8 cellular contexts compared by ENCODE assay signal in the genomic region with DNA sequence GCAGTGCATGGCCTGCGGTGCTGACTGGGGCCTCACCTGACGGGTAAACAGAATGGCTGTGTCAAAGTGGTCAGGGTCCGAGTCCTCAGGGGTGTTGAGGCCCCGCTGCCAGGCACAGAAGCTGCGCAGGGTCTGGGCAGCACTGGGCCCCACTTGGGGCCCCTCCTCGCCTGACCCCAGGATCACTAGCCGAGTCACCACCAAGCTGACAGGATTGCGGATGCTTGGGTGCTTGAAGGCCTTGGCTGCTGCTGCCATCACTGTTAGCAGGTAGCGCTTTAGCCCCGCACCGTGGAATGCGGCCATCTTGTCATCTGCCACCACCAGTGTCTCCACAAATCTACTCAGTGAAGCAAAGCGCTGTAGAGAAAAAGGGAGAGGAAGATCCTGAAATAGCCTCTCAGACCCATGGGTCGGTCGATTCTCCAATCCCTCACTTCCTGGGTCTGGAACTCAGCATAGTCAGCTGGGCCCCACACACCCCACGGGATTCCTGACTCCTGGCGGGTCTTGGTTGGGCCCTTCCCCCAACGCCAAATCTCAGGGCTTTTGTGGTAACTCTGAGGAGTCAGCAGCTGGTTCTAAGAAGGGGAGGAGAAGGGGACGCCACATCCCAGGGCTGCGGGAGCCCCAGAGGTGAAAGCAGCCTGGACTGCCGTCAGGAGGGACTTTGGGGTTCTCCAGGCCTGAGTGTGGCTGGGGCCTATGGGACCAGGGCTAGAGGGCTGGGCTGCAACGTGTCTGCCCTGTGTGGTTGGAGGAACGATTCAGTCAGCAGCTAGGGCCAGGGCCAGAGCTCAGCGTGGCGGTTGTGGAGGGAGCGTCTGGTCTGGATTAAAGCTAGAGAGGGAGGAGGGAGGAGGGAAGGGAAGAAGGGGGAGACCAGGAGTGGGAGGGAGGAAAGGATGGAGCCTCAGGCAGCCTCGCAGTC. TPM values are rescaled to one million over a fixed set of nuclear protein-coding genes. Genes with fewer than 3 reads are reported as not detected.
DNase-seq lines count a peak whose midpoint lies in the region; ATAC-seq and TF ChIP-seq lines count a peak whose summit lies in the region.

No MANE protein-coding gene starts in this region.

- H3K9me3 ChIP-seq in left lung, result no peaks in the 10 kb centered on the region

- peaks cover 0 to 2% of the 10 kb centered on the region in 2 donors for H3K36me3 ChIP-seq in left lung

- H3K27me3 ChIP-seq in left lung, result no peaks in the 10 kb centered on the region

- ATAC-seq in left lung (peak; percentile 2), HG03097 (IDR thresholded peaks at IDR 0.05; ENCODE audit: low FRiP score, unreplicated experiment) (no peak), GM21367 (IDR thresholded peaks at IDR 0.05; ENCODE audit: unreplicated experiment) (no peak)

- H3K4me3 ChIP-seq in HFF-Myc (replicated peaks; ENCODE audit: low read depth, low read length) (peak overlapping the region; percentile 47), choroid plexus epithelial cell (ENCODE audit: low read depth, low read length) (peak overlapping the region; percentile 53), left lung (peak overlapping the region; percentile 9 to 30)

- intact Hi-C loops in left lung (cut with DNase I), result no loop called here

- peak overlapping the region in 1 of 2 donors; percentile 75 for H3K27ac ChIP-seq in left lung

- peaks cover 19 to 65% of the 10 kb centered on the region in 2 donors for H3K4me1 ChIP-seq in left lung

- TF ChIP-seq CTCF in HFF-Myc (IDR thresholded peaks at IDR 0.05; ENCODE audit: low read depth, low read length, missing control alignments) (no peak), choroid plexus epithelial cell (conservative IDR thresholded peaks at IDR 0.05; ENCODE audit: low read depth, low read length) (no peak), left lung (IDR thresholded peaks at IDR 0.05) (no peak)

- peak; percentile 78 for DNase-seq in HFF-Myc (ENCODE audit: extremely low read depth, low read depth)
- DNase-seq in choroid plexus epithelial cell (ENCODE audit: low read depth), result peak; percentile 84
- peak in 1 of 2 donors; percentile 56 for DNase-seq in left lung
- peak; percentile 87 for DNase-seq in stromal cell of bone marrow (ENCODE audit: low read depth)
- no peak for DNase-seq in stimulated activated CD4-positive, alpha-beta T cell treated with anti-CD3 and anti-CD28 coated beads, Interleukin-2, amount 100 ng/mL, for 48 hours
- DNase-seq in activated gamma-delta T cell treated with Interleukin-2 at 50 U/mL for 16 hours, result no peak

RNA-seq across cellular contexts. Expression of a gene that starts 2.1 kb away (rescaled TPM):
- total RNA-seq in left lung, result 10 to 100 TPM; 13.4 to 15.4 TPM

RNA-seq across cellular contexts. Expression of a gene that starts 5.4 kb away (rescaled TPM):
- 10 to 100 TPM; 67.7 to 78.6 TPM for total RNA-seq in left lung

RNA-seq across cellular contexts. Expression of a gene that starts 18.3 kb away (rescaled TPM):
- total RNA-seq in left lung, result 100 to 1,000 TPM; 102 to 329 TPM

RNA-seq across cellular contexts. Expression of a gene that starts 19.5 kb away (rescaled TPM):
- total RNA-seq in left lung, result 10 to 100 TPM; 35.3 to 35.8 TPM

RNA-seq across cellular contexts. Expression of a gene that starts 26.6 kb away (rescaled TPM):
- total RNA-seq in left lung, result not detected

Comparison
In these comparisons a context has a peak if more than half of its experiments do, and no peak if none do; other contexts are left out.
1. DNase-seq: peak in HFF-Myc (single experiment), choroid plexus epithelial cell (single experiment) and stromal cell of bone marrow (single experiment); none in stimulated activated CD4-positive, alpha-beta T cell treated with anti-CD3 and anti-CD28 coated beads, Interleukin-2, amount 100 ng/mL, for 48 hours (0 of 2) and activated gamma-delta T cell treated with Interleukin-2 at 50 U/mL for 16 hours (single experiment).
2. Peak in every context shown above with its lines, with median percentiles within 50 percentile points of each other: H3K4me3 ChIP-seq.